ENCODE assay signal across 8 cellular contexts in the genomic region with DNA sequence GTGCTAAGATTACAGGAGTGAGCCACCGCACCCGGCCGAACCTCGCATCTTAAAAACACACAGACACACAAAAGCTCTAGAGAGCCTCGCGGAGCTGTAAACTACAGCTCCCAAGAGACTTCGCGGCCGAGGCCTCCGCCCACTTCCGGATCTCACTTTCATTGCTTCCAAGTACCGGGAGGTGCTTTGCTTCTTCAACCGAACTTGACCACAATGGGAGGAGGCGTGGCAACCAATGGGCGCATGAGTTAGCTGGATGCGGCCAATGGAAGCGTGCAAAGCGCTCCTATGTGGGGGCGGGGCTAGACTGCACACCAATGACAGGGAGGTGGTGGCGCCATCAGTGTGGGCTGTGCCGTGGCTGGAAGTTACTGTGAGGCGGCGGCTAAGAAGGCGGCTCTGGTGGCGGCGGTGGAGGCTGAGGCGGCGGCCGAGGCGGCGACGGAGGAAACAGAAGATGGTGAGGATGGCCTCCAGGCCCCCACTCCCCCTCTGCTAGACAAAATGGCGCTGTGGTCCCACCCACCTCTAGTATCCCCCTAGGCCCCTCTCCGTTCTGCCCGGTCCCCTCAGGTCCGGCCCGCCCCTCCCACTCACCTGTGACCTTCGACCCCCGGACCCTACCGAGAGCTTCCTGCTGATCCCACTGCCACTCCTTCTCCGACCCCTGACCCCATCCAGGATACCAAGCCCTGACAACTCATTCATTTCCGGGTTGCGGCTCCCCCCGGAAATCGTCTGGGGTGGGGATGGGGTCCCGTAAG. TPM values are rescaled to one million over a fixed set of nuclear protein-coding genes. Genes with fewer than 3 reads are reported as not detected.
DNase-seq lines count a peak whose midpoint lies in the region; ATAC-seq and TF ChIP-seq lines count a peak whose summit lies in the region.

TSS of gene DDA1 (plus strand) at position 366 of the 764 bp plus-strand sequence. CDS start at position 458, 92 bp downstream.

- H3K27ac ChIP-seq in ACC112 (ENCODE audit: low read depth, low read length) (peak within 1 kb of the TSS; percentile 52), smooth muscle cell (ENCODE audit: low read depth) (peak within 1 kb of the TSS; percentile 93)

- peaks cover 31% of the 10 kb centered on the region for H3K4me1 Mint-ChIP-seq in WTC11

- no peaks in the 10 kb centered on the region for H3K27me3 ChIP-seq in ACC112 (ENCODE audit: insufficient read depth, low read length)
- no peaks in the 10 kb centered on the region for H3K27me3 ChIP-seq in smooth muscle cell (ENCODE audit: low read depth)

- peak within 1 kb of the TSS; percentile 98 for H3K9ac ChIP-seq in smooth muscle cell (ENCODE audit: low read depth)

- peaks cover 8% of the 10 kb centered on the region for H3K36me3 Mint-ChIP-seq in WTC11

- peak within 1 kb of the TSS; percentile 89 for H3K4me3 Mint-ChIP-seq in WTC11

- DNase-seq in NCI-H226 (peak; percentile 100), WTC11 (ENCODE audit: low spot score) (peak; percentile 100), cardiac fibroblast (ENCODE audit: low read depth in 2 of 2) (peak; percentile 100), iPS-NIHi7 (ENCODE audit: extremely low spot score) (peak; percentile 97), smooth muscle cell (lab: John Stamatoyannopoulos, UW; ENCODE audit: unreplicated experiment) (peak; percentile 90)

- CTCF ChIA-PET in WTC11 (lab: Charles Lee), result interaction anchor here (0.6 to 3.1 kb wide), 21 partner anchors 12 to 868 kb away, joined by 3 to 35 read pairs (median 4); partner anchors contain the start of genes BABAM1, MVB12A and OCEL1

- no peaks in the 10 kb centered on the region for H3K27me3 Mint-ChIP-seq in WTC11 (ENCODE audit: low read depth)

- no peaks in the 10 kb centered on the region for H3K36me3 ChIP-seq in ACC112 (ENCODE audit: insufficient read depth, low read length)
- no peaks in the 10 kb centered on the region for H3K36me3 ChIP-seq in smooth muscle cell (ENCODE audit: low read depth)

- POLR2A ChIA-PET in WTC11 (lab: Charles Lee), result interaction anchor here (0.5 to 2.4 kb wide), 14 partner anchors 12 to 185 kb away, joined by 3 to 10 read pairs (median 5); partner anchors contain the start of genes ANO8, BABAM1 and USE1

- no peaks in the 10 kb centered on the region for H3K9me3 ChIP-seq in smooth muscle cell (replicated peaks; ENCODE audit: low read depth)

- H3K9me3 Mint-ChIP-seq in WTC11, result no peaks in the 10 kb centered on the region

- peak within 1 kb of the TSS; percentile 95 for H3K27ac Mint-ChIP-seq in WTC11

- H3K4me1 ChIP-seq in ACC112 (ENCODE audit: control insufficient read depth, insufficient read depth, low read length, unreplicated experiment), result peaks cover 34% of the 10 kb centered on the region
- peaks cover 13% of the 10 kb centered on the region for H3K4me1 ChIP-seq in smooth muscle cell (ENCODE audit: low read depth)

- H3K4me3 ChIP-seq in ACC112 (ENCODE audit: low read depth, low read length), result peak within 1 kb of the TSS; percentile 88
- peak within 1 kb of the TSS; percentile 95 to 97 for H3K4me3 ChIP-seq in cardiac fibroblast (replicated peaks in 1 of 2; ENCODE audit: low read depth in 2 of 2, low read length in 2 of 2)
- H3K4me3 ChIP-seq in smooth muscle cell, result peak within 1 kb of the TSS; percentile 97

- peak within 1 kb of the TSS; percentile 100 for H3K4me2 ChIP-seq in smooth muscle cell

- peaks cover 4% of the 10 kb centered on the region for H3F3A ChIP-seq in smooth muscle cell (ENCODE audit: low read depth)

- H4K20me1 ChIP-seq in smooth muscle cell (ENCODE audit: low read depth), result peaks cover 37% of the 10 kb centered on the region

- H3K79me2 ChIP-seq in ACC112 (ENCODE audit: control insufficient read depth, insufficient read depth, low read length, unreplicated experiment), result peaks cover 37% of the 10 kb centered on the region
- peaks cover 36% of the 10 kb centered on the region for H3K79me2 ChIP-seq in smooth muscle cell (ENCODE audit: low read depth)

- TF ChIP-seq CTCF in WTC11 (IDR thresholded peaks at IDR 0.05) (no peak), cardiac fibroblast (IDR thresholded peaks at IDR 0.05; ENCODE audit: low read depth, low read length) (no peak), smooth muscle cell (IDR thresholded peaks at IDR 0.05; ENCODE audit: borderline replicate concordance, insufficient read depth, poor library complexity, severe bottlenecking) (no peak)

- H2AFZ ChIP-seq in ACC112 (ENCODE audit: low read length, unreplicated experiment) (no peak within 1 kb of the TSS), smooth muscle cell (ENCODE audit: low read depth) (no peak within 1 kb of the TSS)

- ATAC-seq in GM18870 (IDR thresholded peaks at IDR 0.05; ENCODE audit: unreplicated experiment), result peak; percentile 47
- peak; percentile 67 for ATAC-seq in HG03159 (IDR thresholded peaks at IDR 0.05; ENCODE audit: unreplicated experiment)
- peak; percentile 85 for ATAC-seq in WTC11

- 1% methylated on average over 42 of the region's 46 CpGs for WGBS in smooth muscle cell (ENCODE audit: low lambda C conversion rate)

TF ChIP-seq in WTC11, 78 proteins besides CTCF, POLR2A, EP300 and RAD21:
- TF ChIP-seq, protein P1, sequence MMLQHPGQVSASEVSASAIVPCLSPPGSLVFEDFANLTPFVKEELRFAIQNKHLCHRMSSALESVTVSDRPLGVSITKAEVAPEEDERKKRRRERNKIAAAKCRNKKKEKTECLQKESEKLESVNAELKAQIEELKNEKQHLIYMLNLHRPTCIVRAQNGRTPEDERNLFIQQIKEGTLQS (CRISPR knock-in tag; conservative IDR thresholded peaks at IDR 0.05), result no peak
- 0 out of 2 replicates have a peak, but pooled peaks have one; percentile 48 for TF ChIP-seq KAT7 (CRISPR knock-in tag; IDR thresholded peaks at IDR 0.05; ENCODE audit: borderline replicate concordance)
- peak; percentile 82 for TF ChIP-seq FOXK1 (CRISPR knock-in tag; IDR thresholded peaks at IDR 0.05)
- TF ChIP-seq FOXP1 (CRISPR knock-in tag; IDR thresholded peaks at IDR 0.05; ENCODE audit: borderline replicate concordance), result no peak
- TF ChIP-seq NFYB (CRISPR knock-in tag; conservative IDR thresholded peaks at IDR 0.05; ENCODE audit: low read depth), result peak; percentile 100
- TF ChIP-seq, protein P2, sequence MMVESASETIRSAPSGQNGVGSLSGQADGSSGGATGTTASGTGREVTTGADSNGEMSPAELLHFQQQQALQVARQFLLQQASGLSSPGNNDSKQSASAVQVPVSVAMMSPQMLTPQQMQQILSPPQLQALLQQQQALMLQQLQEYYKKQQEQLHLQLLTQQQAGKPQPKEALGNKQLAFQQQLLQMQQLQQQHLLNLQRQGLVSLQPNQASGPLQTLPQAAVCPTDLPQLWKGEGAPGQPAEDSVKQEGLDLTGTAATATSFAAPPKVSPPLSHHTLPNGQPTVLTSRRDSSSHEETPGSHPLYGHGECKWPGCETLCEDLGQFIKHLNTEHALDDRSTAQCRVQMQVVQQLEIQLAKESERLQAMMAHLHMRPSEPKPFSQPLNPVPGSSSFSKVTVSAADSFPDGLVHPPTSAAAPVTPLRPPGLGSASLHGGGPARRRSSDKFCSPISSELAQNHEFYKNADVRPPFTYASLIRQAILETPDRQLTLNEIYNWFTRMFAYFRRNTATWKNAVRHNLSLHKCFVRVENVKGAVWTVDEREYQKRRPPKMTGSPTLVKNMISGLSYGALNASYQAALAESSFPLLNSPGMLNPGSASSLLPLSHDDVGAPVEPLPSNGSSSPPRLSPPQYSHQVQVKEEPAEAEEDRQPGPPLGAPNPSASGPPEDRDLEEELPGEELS (CRISPR knock-in tag; IDR thresholded peaks at IDR 0.05), result 0 out of 2 replicates have a peak, but pooled peaks have one; percentile 33
- no peak for TF ChIP-seq MYBL2 (CRISPR knock-in tag; IDR thresholded peaks at IDR 0.05)
- peak; percentile 97 for TF ChIP-seq NR2C2 (CRISPR knock-in tag; IDR thresholded peaks at IDR 0.05)
- peak; percentile 28; the same call in 1 of the 2 replicates for TF ChIP-seq ETV6 (CRISPR knock-in tag; IDR thresholded peaks at IDR 0.05)
- TF ChIP-seq GABPB1 (CRISPR knock-in tag; IDR thresholded peaks at IDR 0.05), result peak; percentile 61; the same call in 1 of the 2 replicates
- peak; percentile 97 for TF ChIP-seq SP1 (CRISPR knock-in tag; conservative IDR thresholded peaks at IDR 0.05)

RNA-seq across cellular contexts. Expression of gene DDA1, which starts in this region (rescaled TPM):
- total RNA-seq in WTC11 (2021) (36.2 to 42.8 TPM (median 37.0 TPM) in 3 replicates), smooth muscle cell (26.5 and 26.9 TPM in 2 replicates)
- polyA plus RNA-seq in smooth muscle cell, result 51.8 and 72.4 TPM in 2 replicates

Comparison
In these comparisons a context has a peak if more than half of its experiments do, and no peak if none do; other contexts are left out.
1. Peak in every context shown above with its lines: DNase-seq, ATAC-seq, H3K4me3 ChIP-seq and H3K27ac ChIP-seq.